Comparison of ENCODE assay signal across 22 cellular contexts in the genomic region with DNA sequence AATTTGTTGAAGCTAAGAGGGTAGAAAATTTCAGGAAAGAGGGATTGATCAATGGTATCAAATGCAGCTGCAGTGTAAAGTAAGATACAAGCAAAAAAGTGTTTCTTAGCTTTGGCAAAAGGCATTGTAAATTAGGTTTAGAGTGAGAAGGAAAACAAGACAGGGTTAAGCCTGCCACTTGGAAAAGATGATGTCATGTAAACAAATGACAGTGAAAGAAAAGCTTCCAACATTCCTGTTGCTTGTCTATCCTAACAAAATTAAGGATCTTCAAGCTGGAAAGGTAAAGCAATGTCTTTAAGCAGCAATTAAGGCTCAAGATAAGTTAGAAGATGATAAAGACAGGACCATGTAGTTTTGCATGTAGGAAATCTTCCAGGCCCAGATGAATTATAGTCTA.
DNase-seq lines count a peak whose midpoint lies in the region; ATAC-seq, FAIRE-seq and TF ChIP-seq lines count a peak whose summit lies in the region.
"Had no signal": no experiment of that assay in that cellular context is flagged by ENCODE, and none has a peak within 500 bp of the region (broad histone marks: within the 10 kb centered on the region; RNA-seq: fewer than 3 reads in every experiment).

No MANE protein-coding gene starts in this region.

- no peak for ATAC-seq in HepG2
- no peak for ATAC-seq in right lobe of liver
- ATAC-seq in GM21390 (IDR thresholded peaks at IDR 0.05; ENCODE audit: unreplicated experiment) = no peak
- ATAC-seq: HCT116, PC-3 had no signal

- H3K27ac Mint-ChIP-seq in endodermal cell = no peak overlapping the region
- no peak overlapping the region for H3K27ac Mint-ChIP-seq in neural progenitor cell

- H3K4me3 ChIP-seq in HepG2 (replicated peaks in 1 of 3; ENCODE audit: insufficient read depth in 1 of 3, low read depth in 2 of 3, low read length in 3 of 3) = no peak overlapping the region
- no peak overlapping the region for H3K4me3 ChIP-seq in right lobe of liver
- H3K4me3 ChIP-seq in endodermal cell (ENCODE audit: low read length) = no peak overlapping the region
- H3K4me3 ChIP-seq in neural progenitor cell = no peak overlapping the region

- no peaks in the 10 kb centered on the region for H3F3A ChIP-seq in neural progenitor cell (ENCODE audit: low read depth)

- no peak for DNase-seq in HepG2 (ENCODE audit: low spot score)
- DNase-seq in right lobe of liver = no peak
- no peak for DNase-seq in endodermal cell
- no peak for DNase-seq in neural progenitor cell (ENCODE audit: low spot score)
- DNase-seq in islet precursor cell = no peak
- DNase-seq in NAMALWA (ENCODE audit: low spot score) = no peak
- no peak for DNase-seq in putamen (ENCODE audit: low spot score)
- DNase-seq: Calu3; DMS153; Karpas-422; NCI-H1092 treated with DMSO at 0.1 percent for 48 hours; NCI-H1436; NCI-H187; NCI-H446 treated with DMSO at 0.1 percent for 48 hours; NCI-H526; NCI-H82; NK-92 treated with Interleukin-12 subunit alpha and Interleukin-12 subunit beta, amount 100 ng/mL, for 24 hours; PC-3 had no signal

- H3K27me3 Mint-ChIP-seq in endodermal cell (ENCODE audit: insufficient read depth) = no peaks in the 10 kb centered on the region
- no peaks in the 10 kb centered on the region for H3K27me3 Mint-ChIP-seq in neural progenitor cell (ENCODE audit: insufficient read depth, low read depth)

- intact Hi-C loops in HepG2 (cut with micrococcal nuclease; ENCODE audit: unreplicated experiment) = no loop called here
- intact Hi-C loops in right lobe of liver (cut with DNase I) = no loop called here

- no peaks in the 10 kb centered on the region for H4K20me1 ChIP-seq in HepG2 (ENCODE audit: insufficient read depth, low read length)
- no peaks in the 10 kb centered on the region for H4K20me1 ChIP-seq in neural progenitor cell (ENCODE audit: low read depth)

- in situ Hi-C loops in HepG2 (cut with HindIII; ENCODE audit: extremely low pct_ligation_motif_present, low pct_unique_long_range_greater_than_20kb) = no loop called here

- H3K27me3 ChIP-seq in HepG2 (ENCODE audit: control insufficient read depth in 1 of 2, insufficient read depth in 2 of 2, low read length in 2 of 2) (no peaks in the 10 kb centered on the region), right lobe of liver (no peaks in the 10 kb centered on the region), endodermal cell (ENCODE audit: control insufficient read depth, insufficient read depth, low read length, poor library complexity, severe bottlenecking) (no peaks in the 10 kb centered on the region), neural progenitor cell (no peaks in the 10 kb centered on the region)

- no peak overlapping the region for H3K9ac ChIP-seq in HepG2 (ENCODE audit: insufficient read depth, low read depth, low read length)
- peak overlapping the region; percentile 24 for H3K9ac ChIP-seq in endodermal cell (ENCODE audit: extremely low read depth, low read length, poor library complexity, severe bottlenecking)
- H3K9ac ChIP-seq in neural progenitor cell = no peak overlapping the region

- H3K4me1 ChIP-seq in HepG2 (ENCODE audit: insufficient read depth, low read length) (no peaks in the 10 kb centered on the region), right lobe of liver (no peaks in the 10 kb centered on the region), endodermal cell (ENCODE audit: control insufficient read depth, insufficient read depth, low read length) (peaks cover 9% of the 10 kb centered on the region), neural progenitor cell (peaks cover 4% of the 10 kb centered on the region)

- H3K27ac ChIP-seq in HepG2 (ENCODE audit: extremely low read length, insufficient read depth, low read length) = no peak overlapping the region
- no peak overlapping the region for H3K27ac ChIP-seq in right lobe of liver
- H3K27ac ChIP-seq in endodermal cell (ENCODE audit: low read depth, low read length) = no peak overlapping the region
- H3K27ac ChIP-seq in neural progenitor cell = no peak overlapping the region

- TF ChIP-seq POLR2A in HepG2 (IDR thresholded peaks at IDR 0.05; ENCODE audit: insufficient read depth in 1 of 2, low read depth in 2 of 2, low read length in 2 of 2) (no peak), right lobe of liver (IDR thresholded peaks at IDR 0.05) (no peak)

- no peak overlapping the region for H3K4me2 ChIP-seq in HepG2 (ENCODE audit: low read depth, low read length)
- H3K4me2 ChIP-seq in neural progenitor cell = no peak overlapping the region

- H3K36me3 Mint-ChIP-seq in endodermal cell (ENCODE audit: low read depth) (no peaks in the 10 kb centered on the region), neural progenitor cell (no peaks in the 10 kb centered on the region)

- H3K9me3 Mint-ChIP-seq in endodermal cell (peaks cover 7% of the 10 kb centered on the region), neural progenitor cell (no peaks in the 10 kb centered on the region)

- CTCF ChIA-PET in HepG2 (lab: Yijun Ruan, JAX; ENCODE audit: low intra/inter-chr PET ratio, low total read pairs) = no interaction called here

- H3K4me3 Mint-ChIP-seq in endodermal cell (no peak overlapping the region), neural progenitor cell (no peak overlapping the region)

- FAIRE-seq in HepG2 (lab: Jason Lieb, UNC) = no peak
- FAIRE-seq: G401.6, H1 had no signal

- no peaks in the 10 kb centered on the region for H3K36me3 ChIP-seq in HepG2 (replicated peaks in 1 of 2; ENCODE audit: control insufficient read depth in 1 of 2, insufficient read depth in 2 of 2, low read length in 2 of 2)
- no peaks in the 10 kb centered on the region for H3K36me3 ChIP-seq in right lobe of liver
- no peaks in the 10 kb centered on the region for H3K36me3 ChIP-seq in endodermal cell (ENCODE audit: control insufficient read depth, insufficient read depth, low read length)
- no peaks in the 10 kb centered on the region for H3K36me3 ChIP-seq in neural progenitor cell

- H3K9me3 ChIP-seq in HepG2 (ENCODE audit: low read length) (no peaks in the 10 kb centered on the region), right lobe of liver (no peaks in the 10 kb centered on the region), endodermal cell (ENCODE audit: control insufficient read depth, low read length) (peaks cover 6% of the 10 kb centered on the region), neural progenitor cell (ENCODE audit: low read depth) (no peaks in the 10 kb centered on the region)

- no peak for TF ChIP-seq CTCF in HepG2 (CRISPR knock-in tag; IDR thresholded peaks at IDR 0.05)
- TF ChIP-seq CTCF in right lobe of liver (IDR thresholded peaks at IDR 0.05) = no peak
- no peak for TF ChIP-seq CTCF in endodermal cell (conservative IDR thresholded peaks at IDR 0.05)
- no peak for TF ChIP-seq CTCF in neural progenitor cell (IDR thresholded peaks at IDR 0.05)

- TF ChIP-seq RAD21 in HepG2 (CRISPR knock-in tag; IDR thresholded peaks at IDR 0.05) = no peak

- H3K4me1 Mint-ChIP-seq in endodermal cell (peaks cover 5% of the 10 kb centered on the region), neural progenitor cell (no peaks in the 10 kb centered on the region)

- no TSS peak for BruUV-seq in HepG2 (replicated peaks; lab: Mats Ljungman, UMichigan)

- no peak overlapping the region for H2AFZ ChIP-seq in HepG2 (ENCODE audit: low read length)
- H2AFZ ChIP-seq in neural progenitor cell (replicated peaks) = peak overlapping the region; percentile 83

- POLR2A ChIA-PET in HepG2 (lab: Yijun Ruan, JAX) = no interaction called here

- no peak for TF ChIP-seq EP300 in HepG2 (IDR thresholded peaks at IDR 0.05; ENCODE audit: low read depth in 2 of 2, low read length in 2 of 2)
- no peak for TF ChIP-seq EP300 in HepG2 (CRISPR knock-in tag; IDR thresholded peaks at IDR 0.05; ENCODE audit: borderline replicate concordance)

- H3K79me2 ChIP-seq in HepG2 (ENCODE audit: insufficient read depth, low read length) = no peaks in the 10 kb centered on the region
- no peaks in the 10 kb centered on the region for H3K79me2 ChIP-seq in neural progenitor cell (ENCODE audit: low read depth)

TF ChIP-seq in HepG2, 621 proteins besides CTCF, POLR2A, EP300 and RAD21:
- TF ChIP-seq HES4 (CRISPR knock-in tag; IDR thresholded peaks at IDR 0.05; ENCODE audit: borderline replicate concordance) = no peak
- peak; percentile 81 for TF ChIP-seq ATF7 (IDR thresholded peaks at IDR 0.05)
- TF ChIP-seq ATF7 (CRISPR knock-in tag; IDR thresholded peaks at IDR 0.05) = no peak
- TF ChIP-seq, protein P1, sequence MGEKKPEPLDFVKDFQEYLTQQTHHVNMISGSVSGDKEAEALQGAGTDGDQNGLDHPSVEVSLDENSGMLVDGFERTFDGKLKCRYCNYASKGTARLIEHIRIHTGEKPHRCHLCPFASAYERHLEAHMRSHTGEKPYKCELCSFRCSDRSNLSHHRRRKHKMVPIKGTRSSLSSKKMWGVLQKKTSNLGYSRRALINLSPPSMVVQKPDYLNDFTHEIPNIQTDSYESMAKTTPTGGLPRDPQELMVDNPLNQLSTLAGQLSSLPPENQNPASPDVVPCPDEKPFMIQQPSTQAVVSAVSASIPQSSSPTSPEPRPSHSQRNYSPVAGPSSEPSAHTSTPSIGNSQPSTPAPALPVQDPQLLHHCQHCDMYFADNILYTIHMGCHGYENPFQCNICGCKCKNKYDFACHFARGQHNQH (CRISPR knock-in tag; IDR thresholded peaks at IDR 0.05) = no peak
- TF ChIP-seq SNRNP70 (IDR thresholded peaks at IDR 0.05; ENCODE audit: low read depth, low read length) = no peak
- no peak for TF ChIP-seq ZNF713 (CRISPR knock-in tag; IDR thresholded peaks at IDR 0.05)
- TF ChIP-seq BRCA1 (CRISPR knock-in tag; IDR thresholded peaks at IDR 0.05) = no peak
- TF ChIP-seq ZNF530 (CRISPR knock-in tag; IDR thresholded peaks at IDR 0.05; ENCODE audit: low read depth) = no peak
- TF ChIP-seq NONO (IDR thresholded peaks at IDR 0.05) = no peak
- no peak for TF ChIP-seq NONO (CRISPR knock-in tag; conservative IDR thresholded peaks at IDR 0.05)
- no peak for TF ChIP-seq ZKSCAN1 (IDR thresholded peaks at IDR 0.05; ENCODE audit: low read length)
